In the genomic region with DNA sequence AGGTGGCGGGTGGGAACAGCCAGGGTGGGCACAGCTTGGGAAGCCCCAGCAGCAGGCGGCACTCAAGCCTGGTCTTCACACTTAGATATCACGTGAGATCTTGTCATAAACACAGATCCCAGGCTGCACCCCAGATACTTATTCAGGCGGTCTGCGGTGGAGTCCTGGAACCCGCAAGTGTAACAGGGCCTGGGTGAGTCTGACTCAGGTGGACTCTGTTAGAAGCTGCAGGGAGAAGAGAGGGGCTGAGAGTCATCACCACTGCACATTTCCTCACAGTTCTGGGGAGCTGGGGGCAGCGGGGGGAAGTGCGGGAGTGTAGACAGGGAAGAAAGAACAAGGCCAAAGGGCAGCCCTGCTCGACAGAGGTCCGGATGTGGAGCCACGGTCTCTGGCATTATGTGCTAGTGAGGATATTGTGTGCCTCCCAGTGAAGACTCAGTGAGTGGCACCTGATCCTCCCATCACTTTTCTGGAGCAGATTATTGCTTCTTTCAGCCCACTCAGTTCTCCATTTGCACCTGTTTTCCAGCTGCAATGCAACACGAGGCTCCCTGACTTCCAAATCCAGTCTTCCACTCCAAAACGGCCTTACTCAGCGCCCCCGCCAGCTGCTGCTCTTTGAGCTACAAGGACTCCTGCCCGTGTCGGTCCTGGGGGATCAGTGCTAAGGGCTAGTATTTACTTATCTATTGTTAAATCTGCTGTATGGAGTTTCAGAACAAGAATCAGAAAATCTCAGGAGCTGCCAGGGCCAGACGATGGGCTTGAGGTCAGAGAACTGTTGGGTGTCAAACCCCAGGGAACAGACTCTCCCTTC, we compare ENCODE assay signal across 1 cellular context.
TF ChIP-seq lines count a peak whose summit lies in the region.

No MANE protein-coding gene starts in this region.

TF ChIP-seq in HepG2, 621 proteins besides CTCF, POLR2A, EP300 and RAD21:
- TF ChIP-seq, protein P1, sequence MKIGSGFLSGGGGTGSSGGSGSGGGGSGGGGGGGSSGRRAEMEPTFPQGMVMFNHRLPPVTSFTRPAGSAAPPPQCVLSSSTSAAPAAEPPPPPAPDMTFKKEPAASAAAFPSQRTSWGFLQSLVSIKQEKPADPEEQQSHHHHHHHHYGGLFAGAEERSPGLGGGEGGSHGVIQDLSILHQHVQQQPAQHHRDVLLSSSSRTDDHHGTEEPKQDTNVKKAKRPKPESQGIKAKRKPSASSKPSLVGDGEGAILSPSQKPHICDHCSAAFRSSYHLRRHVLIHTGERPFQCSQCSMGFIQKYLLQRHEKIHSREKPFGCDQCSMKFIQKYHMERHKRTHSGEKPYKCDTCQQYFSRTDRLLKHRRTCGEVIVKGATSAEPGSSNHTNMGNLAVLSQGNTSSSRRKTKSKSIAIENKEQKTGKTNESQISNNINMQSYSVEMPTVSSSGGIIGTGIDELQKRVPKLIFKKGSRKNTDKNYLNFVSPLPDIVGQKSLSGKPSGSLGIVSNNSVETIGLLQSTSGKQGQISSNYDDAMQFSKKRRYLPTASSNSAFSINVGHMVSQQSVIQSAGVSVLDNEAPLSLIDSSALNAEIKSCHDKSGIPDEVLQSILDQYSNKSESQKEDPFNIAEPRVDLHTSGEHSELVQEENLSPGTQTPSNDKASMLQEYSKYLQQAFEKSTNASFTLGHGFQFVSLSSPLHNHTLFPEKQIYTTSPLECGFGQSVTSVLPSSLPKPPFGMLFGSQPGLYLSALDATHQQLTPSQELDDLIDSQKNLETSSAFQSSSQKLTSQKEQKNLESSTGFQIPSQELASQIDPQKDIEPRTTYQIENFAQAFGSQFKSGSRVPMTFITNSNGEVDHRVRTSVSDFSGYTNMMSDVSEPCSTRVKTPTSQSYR (CRISPR knock-in tag; IDR thresholded peaks at IDR 0.05; ENCODE audit: borderline replicate concordance): peak; percentile 40; the same call in 1 of the 2 replicates
- TF ChIP-seq HNRNPK (IDR thresholded peaks at IDR 0.05; ENCODE audit: low read depth, low read length, poor library complexity, severe bottlenecking): no peak
- 0 out of 2 replicates have a peak, but pooled peaks have one; percentile 30 for TF ChIP-seq PPARG (CRISPR knock-in tag; conservative IDR thresholded peaks at IDR 0.05)
- no peak for TF ChIP-seq TOE1 (CRISPR knock-in tag; IDR thresholded peaks at IDR 0.05)
- TF ChIP-seq, protein P2, sequence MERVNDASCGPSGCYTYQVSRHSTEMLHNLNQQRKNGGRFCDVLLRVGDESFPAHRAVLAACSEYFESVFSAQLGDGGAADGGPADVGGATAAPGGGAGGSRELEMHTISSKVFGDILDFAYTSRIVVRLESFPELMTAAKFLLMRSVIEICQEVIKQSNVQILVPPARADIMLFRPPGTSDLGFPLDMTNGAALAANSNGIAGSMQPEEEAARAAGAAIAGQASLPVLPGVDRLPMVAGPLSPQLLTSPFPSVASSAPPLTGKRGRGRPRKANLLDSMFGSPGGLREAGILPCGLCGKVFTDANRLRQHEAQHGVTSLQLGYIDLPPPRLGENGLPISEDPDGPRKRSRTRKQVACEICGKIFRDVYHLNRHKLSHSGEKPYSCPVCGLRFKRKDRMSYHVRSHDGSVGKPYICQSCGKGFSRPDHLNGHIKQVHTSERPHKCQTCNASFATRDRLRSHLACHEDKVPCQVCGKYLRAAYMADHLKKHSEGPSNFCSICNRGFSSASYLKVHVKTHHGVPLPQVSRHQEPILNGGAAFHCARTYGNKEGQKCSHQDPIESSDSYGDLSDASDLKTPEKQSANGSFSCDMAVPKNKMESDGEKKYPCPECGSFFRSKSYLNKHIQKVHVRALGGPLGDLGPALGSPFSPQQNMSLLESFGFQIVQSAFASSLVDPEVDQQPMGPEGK (CRISPR knock-in tag; IDR thresholded peaks at IDR 0.05): 0 out of 2 replicates have a peak, but pooled peaks have one; percentile 8
